In the genomic region with DNA sequence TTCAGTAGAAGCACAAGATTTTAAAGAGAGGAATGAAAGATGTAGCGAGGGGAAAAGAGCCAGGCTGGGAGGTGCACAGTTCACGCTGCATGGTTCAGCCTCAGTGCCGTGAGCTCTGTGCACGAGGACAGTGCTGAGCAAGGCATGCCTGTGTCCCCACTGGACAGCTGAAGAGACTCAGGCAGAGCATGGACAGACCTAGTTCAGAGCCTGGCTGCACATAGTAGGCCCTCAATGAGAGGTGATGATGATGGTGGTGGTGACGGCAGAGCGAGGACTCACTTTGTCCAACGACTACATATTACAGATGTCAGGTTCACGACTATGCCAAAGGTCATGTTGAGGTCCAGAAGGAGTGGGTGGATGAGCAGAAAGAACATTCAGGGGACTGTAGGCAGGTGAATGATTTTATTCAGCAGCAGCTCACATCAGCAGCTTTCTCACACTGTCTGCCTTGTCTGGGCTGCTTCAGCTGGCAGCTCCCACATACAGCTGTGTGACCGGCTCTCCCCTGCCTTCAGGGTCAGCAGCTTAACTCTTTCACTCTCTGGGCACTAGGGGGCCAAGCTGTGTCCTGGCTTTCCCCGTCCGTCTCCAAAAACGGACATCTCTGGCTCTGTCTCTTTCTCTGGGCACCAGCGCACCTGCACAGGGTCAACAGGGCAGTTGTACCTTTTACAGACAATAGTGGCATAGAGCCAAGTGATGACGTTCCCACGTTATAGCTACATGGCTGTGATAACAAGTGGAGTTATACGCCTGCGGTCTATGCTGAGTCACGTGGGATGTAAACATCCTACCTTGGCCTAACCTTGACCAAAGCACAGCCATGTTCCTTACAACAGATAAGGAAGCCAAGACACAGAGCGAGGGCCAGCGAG, we compare ENCODE assay signal across 9 cellular contexts.
DNase-seq lines count a peak whose midpoint lies in the region; ATAC-seq and TF ChIP-seq lines count a peak whose summit lies in the region.
"Had no signal": no experiment of that assay in that cellular context is flagged by ENCODE, and none has a peak within 500 bp of the region (broad histone marks: within the 10 kb centered on the region; RNA-seq: fewer than 3 reads in every experiment).

No MANE protein-coding gene starts in this region.

- H3K4me1 Mint-ChIP-seq in HFFc6 (ENCODE audit: low read depth) (no peaks in the 10 kb centered on the region), WTC11 (peaks cover 44% of the 10 kb centered on the region)

- H3K27ac Mint-ChIP-seq in HFFc6 (no peak overlapping the region), WTC11 (peak overlapping the region; percentile 64; the same call in 1 of the 2 replicates)

- no peak overlapping the region for H3K4me3 ChIP-seq in BJ (ENCODE audit: low read depth, low read length)

- ATAC-seq in WTC11 (peak; percentile 83), GM19455 (IDR thresholded peaks at IDR 0.05; ENCODE audit: unreplicated experiment) (no peak), HG02840 (IDR thresholded peaks at IDR 0.05; ENCODE audit: low FRiP score, unreplicated experiment) (no peak), GM18519 (IDR thresholded peaks at IDR 0.05; ENCODE audit: low FRiP score, unreplicated experiment) (no peak)

- peaks cover 4% of the 10 kb centered on the region; the same call in 1 of the 2 replicates for H3K27me3 ChIP-seq in BJ (ENCODE audit: control insufficient read depth, insufficient read depth, low read length)

- in situ Hi-C loops in GM13976 (cut with MboI; ENCODE audit: low sequenced_read_pairs, unreplicated experiment), result no loop called here

- no peaks in the 10 kb centered on the region for H3K36me3 ChIP-seq in BJ (ENCODE audit: control insufficient read depth, insufficient read depth, low read length)

- H3K9me3 Mint-ChIP-seq in HFFc6 (no peaks in the 10 kb centered on the region), WTC11 (peaks cover 12% of the 10 kb centered on the region)

- no peak overlapping the region for H3K4me3 Mint-ChIP-seq in HFFc6
- H3K4me3 Mint-ChIP-seq in WTC11, result no peak overlapping the region

- CTCF ChIA-PET in BJ (lab: Yijun Ruan, JAX) (interaction anchor here (0.6 to 2.2 kb wide), 3 partner anchors 12 to 73 kb away, joined by 3 to 4 read pairs (median 3); no protein-coding TSS in a partner anchor), WTC11 (lab: Charles Lee) (interaction anchor here (0.6 to 3.3 kb wide), 41 partner anchors 9 to 319 kb away, joined by 3 to 58 read pairs (median 4); no protein-coding TSS in a partner anchor)

- DNase-seq in BJ (ENCODE audit: low read depth) (no peak), HFFc6 (no peak), WTC11 (ENCODE audit: low spot score) (peak; percentile 57), left kidney (ENCODE audit: low read depth, low spot score) (peak; percentile 94), GM13976 (ENCODE audit: low spot score) (no peak)
- DNase-seq: left cardiac atrium had no signal

- 0 out of 2 replicates have a peak, but pooled peaks have one; percentile 13 for TF ChIP-seq CTCF in BJ (IDR thresholded peaks at IDR 0.05; ENCODE audit: insufficient read depth, low read depth, low read length)
- TF ChIP-seq CTCF in HFFc6 (IDR thresholded peaks at IDR 0.05), result peak; percentile 27
- peak; percentile 32; the same call in 1 of the 2 replicates for TF ChIP-seq CTCF in WTC11 (IDR thresholded peaks at IDR 0.05)
- TF ChIP-seq CTCF in GM13976 (IDR thresholded peaks at IDR 0.05; ENCODE audit: borderline replicate concordance, control extremely low read depth, extremely low read depth, insufficient read depth, missing control alignments), result no peak

- H3K36me3 Mint-ChIP-seq in HFFc6 (ENCODE audit: low read depth), result no peaks in the 10 kb centered on the region
- H3K36me3 Mint-ChIP-seq in WTC11, result peaks cover 3% of the 10 kb centered on the region; the same call in 1 of the 2 replicates

- POLR2A ChIA-PET in BJ (lab: Charles Lee), result no interaction called here
- POLR2A ChIA-PET in WTC11 (lab: Charles Lee), result no interaction called here

- H3K27me3 Mint-ChIP-seq in HFFc6 (ENCODE audit: insufficient read depth) (peaks cover 30% of the 10 kb centered on the region), WTC11 (ENCODE audit: low read depth) (peaks cover 4% of the 10 kb centered on the region)

TF ChIP-seq in WTC11, 78 proteins besides CTCF, POLR2A, EP300 and RAD21:
- TF ChIP-seq FOXP1 (CRISPR knock-in tag; IDR thresholded peaks at IDR 0.05; ENCODE audit: borderline replicate concordance) (no peak), STAT6 (CRISPR knock-in tag; conservative IDR thresholded peaks at IDR 0.05; ENCODE audit: low read depth) (no peak), NFE2L1 (CRISPR knock-in tag; IDR thresholded peaks at IDR 0.05) (0 out of 2 replicates have a peak, but pooled peaks have one; percentile 24), ELF4 (CRISPR knock-in tag; IDR thresholded peaks at IDR 0.05; ENCODE audit: low read depth) (no peak), ZNF281 (CRISPR knock-in tag; IDR thresholded peaks at IDR 0.05) (no peak), ZNF396 (CRISPR knock-in tag; IDR thresholded peaks at IDR 0.05; ENCODE audit: borderline replicate concordance) (peak; percentile 58; the same call in 1 of the 2 replicates), ZNF416 (CRISPR knock-in tag; IDR thresholded peaks at IDR 0.05) (0 out of 2 replicates have a peak, but pooled peaks have one; percentile 10), CREM (CRISPR knock-in tag; IDR thresholded peaks at IDR 0.05) (no peak)
- TF ChIP-seq, protein P1, sequence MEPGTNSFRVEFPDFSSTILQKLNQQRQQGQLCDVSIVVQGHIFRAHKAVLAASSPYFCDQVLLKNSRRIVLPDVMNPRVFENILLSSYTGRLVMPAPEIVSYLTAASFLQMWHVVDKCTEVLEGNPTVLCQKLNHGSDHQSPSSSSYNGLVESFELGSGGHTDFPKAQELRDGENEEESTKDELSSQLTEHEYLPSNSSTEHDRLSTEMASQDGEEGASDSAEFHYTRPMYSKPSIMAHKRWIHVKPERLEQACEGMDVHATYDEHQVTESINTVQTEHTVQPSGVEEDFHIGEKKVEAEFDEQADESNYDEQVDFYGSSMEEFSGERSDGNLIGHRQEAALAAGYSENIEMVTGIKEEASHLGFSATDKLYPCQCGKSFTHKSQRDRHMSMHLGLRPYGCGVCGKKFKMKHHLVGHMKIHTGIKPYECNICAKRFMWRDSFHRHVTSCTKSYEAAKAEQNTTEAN (CRISPR knock-in tag; IDR thresholded peaks at IDR 0.05), result no peak
- TF ChIP-seq, protein P2, sequence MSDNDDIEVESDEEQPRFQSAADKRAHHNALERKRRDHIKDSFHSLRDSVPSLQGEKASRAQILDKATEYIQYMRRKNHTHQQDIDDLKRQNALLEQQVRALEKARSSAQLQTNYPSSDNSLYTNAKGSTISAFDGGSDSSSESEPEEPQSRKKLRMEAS (CRISPR knock-in tag; IDR thresholded peaks at IDR 0.05), result no peak
- TF ChIP-seq, protein P3, sequence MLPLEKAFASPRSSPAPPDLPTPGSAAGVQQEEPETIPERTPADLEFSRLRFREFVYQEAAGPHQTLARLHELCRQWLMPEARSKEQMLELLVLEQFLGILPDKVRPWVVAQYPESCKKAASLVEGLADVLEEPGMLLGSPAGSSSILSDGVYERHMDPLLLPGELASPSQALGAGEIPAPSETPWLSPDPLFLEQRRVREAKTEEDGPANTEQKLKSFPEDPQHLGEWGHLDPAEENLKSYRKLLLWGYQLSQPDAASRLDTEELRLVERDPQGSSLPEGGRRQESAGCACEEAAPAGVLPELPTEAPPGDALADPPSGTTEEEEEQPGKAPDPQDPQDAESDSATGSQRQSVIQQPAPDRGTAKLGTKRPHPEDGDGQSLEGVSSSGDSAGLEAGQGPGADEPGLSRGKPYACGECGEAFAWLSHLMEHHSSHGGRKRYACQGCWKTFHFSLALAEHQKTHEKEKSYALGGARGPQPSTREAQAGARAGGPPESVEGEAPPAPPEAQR (CRISPR knock-in tag; IDR thresholded peaks at IDR 0.05), result 0 out of 2 replicates have a peak, but pooled peaks have one; percentile 64

Comparison
In these comparisons a context has a peak if more than half of its experiments do, and no peak if none do; other contexts are left out.
1. DNase-seq: peak in WTC11 (single experiment) and left kidney (single experiment); none in BJ (single experiment), HFFc6 (single experiment) and GM13976 (single experiment).